13 cellular contexts compared by ENCODE assay signal in genomic region chr20:44961868-44962267, GRCh38. TPM values are rescaled to one million over a fixed set of nuclear protein-coding genes. Genes with fewer than 3 reads are reported as not detected.
DNase-seq lines count a peak whose midpoint lies in the region; ATAC-seq and TF ChIP-seq lines count a peak whose summit lies in the region.
"Had no signal": no experiment of that assay in that cellular context is flagged by ENCODE, and none has a peak within 500 bp of the region (broad histone marks: within the 10 kb centered on the region; RNA-seq: fewer than 3 reads in every experiment).

No MANE protein-coding gene starts in this region.

- no peaks in the 10 kb centered on the region for H3K9me2 ChIP-seq in PC-3 (replicated peaks; ENCODE audit: low read length)

- ATAC-seq in PC-3: no peak; the same call in 1 of the 2 replicates

- H3K4me3 Mint-ChIP-seq in activated CD4-positive, alpha-beta memory T cell treated with anti-CD3 and anti-CD28 coated beads for 36 hours: no peak overlapping the region
- H3K4me3 Mint-ChIP-seq in activated CD4-positive, alpha-beta memory T cell treated with anti-CD3 and anti-CD28 coated beads, Interleukin-2, amount 10 ng/mL, durations not matched to agents 7 days and 5 days: no peak overlapping the region
- H3K4me3 Mint-ChIP-seq in dendritic cell treated with granulocyte-macrophage colony-stimulating factor and Interleukin-4, amounts not matched to agents 40 ng/mL and 50 ng/mL, for 4 days: no peak overlapping the region
- H3K4me3 Mint-ChIP-seq in neural crest cell: peak overlapping the region; percentile 97
- H3K4me3 Mint-ChIP-seq: activated naive CD4-positive, alpha-beta T cell treated with anti-CD3 and anti-CD28 coated beads, Interleukin-2, amount 10 ng/mL, durations not matched to agents 7 days and 5 days had no signal

- no peak overlapping the region for H2AFZ ChIP-seq in PC-3 (ENCODE audit: low read length)

- H3K27ac ChIP-seq in PC-3 (ENCODE audit: low read length): peak overlapping the region; percentile 50
- no peak overlapping the region for H3K27ac ChIP-seq in ascending aorta
- H3K27ac ChIP-seq: VCaP had no signal

- H3F3A ChIP-seq in PC-3 (ENCODE audit: low read length, unreplicated experiment): no peaks in the 10 kb centered on the region

- H3K9ac ChIP-seq in PC-3 (ENCODE audit: low read length): no peak overlapping the region

- H3K27me3 ChIP-seq in PC-3 (ENCODE audit: low read length): no peaks in the 10 kb centered on the region
- H3K27me3 ChIP-seq in ascending aorta: no peaks in the 10 kb centered on the region

- no peaks in the 10 kb centered on the region for H3K9me3 Mint-ChIP-seq in activated CD4-positive, alpha-beta memory T cell treated with anti-CD3 and anti-CD28 coated beads for 36 hours
- no peaks in the 10 kb centered on the region for H3K9me3 Mint-ChIP-seq in activated CD4-positive, alpha-beta memory T cell treated with anti-CD3 and anti-CD28 coated beads, Interleukin-2, amount 10 ng/mL, durations not matched to agents 7 days and 5 days
- H3K9me3 Mint-ChIP-seq in dendritic cell treated with granulocyte-macrophage colony-stimulating factor and Interleukin-4, amounts not matched to agents 40 ng/mL and 50 ng/mL, for 4 days: no peaks in the 10 kb centered on the region
- no peaks in the 10 kb centered on the region for H3K9me3 Mint-ChIP-seq in neural crest cell

- no peak for DNase-seq in activated CD4-positive, alpha-beta memory T cell treated with anti-CD3 and anti-CD28 coated beads for 36 hours
- DNase-seq in activated CD4-positive, alpha-beta memory T cell treated with anti-CD3 and anti-CD28 coated beads, Interleukin-2, amount 10 ng/mL, durations not matched to agents 7 days and 5 days: no peak
- DNase-seq in PC-3 (peak; percentile 68), neural crest cell (ENCODE audit: low read depth, low spot score) (no peak), UCSD-AML1 (lab: John Stamatoyannopoulos, UW; ENCODE audit: unreplicated experiment) (no peak), ascending aorta (ENCODE audit: low spot score in 2 of 2) (no peak), Ammon's horn (ENCODE audit: low spot score) (no peak)
- DNase-seq: activated naive CD4-positive, alpha-beta T cell treated with anti-CD3 and anti-CD28 coated beads, Interleukin-2, amount 10 ng/mL, durations not matched to agents 7 days and 5 days; GF-D8; NCI-H1930; stimulated activated naive CD4-positive, alpha-beta T cell treated with Interleukin-2 at 50 U/mL for 16 hours had no signal

- peaks cover 24% of the 10 kb centered on the region for H4K20me1 ChIP-seq in PC-3 (ENCODE audit: low read length)

- peaks cover 60% of the 10 kb centered on the region for H3K4me1 Mint-ChIP-seq in activated CD4-positive, alpha-beta memory T cell treated with anti-CD3 and anti-CD28 coated beads for 36 hours (ENCODE audit: low read depth)
- peaks cover 76% of the 10 kb centered on the region for H3K4me1 Mint-ChIP-seq in activated CD4-positive, alpha-beta memory T cell treated with anti-CD3 and anti-CD28 coated beads, Interleukin-2, amount 10 ng/mL, durations not matched to agents 7 days and 5 days
- H3K4me1 Mint-ChIP-seq in dendritic cell treated with granulocyte-macrophage colony-stimulating factor and Interleukin-4, amounts not matched to agents 40 ng/mL and 50 ng/mL, for 4 days (ENCODE audit: low read depth): peaks cover 41% of the 10 kb centered on the region
- peaks cover 47% of the 10 kb centered on the region for H3K4me1 Mint-ChIP-seq in neural crest cell

- TF ChIP-seq CTCF in PC-3 (conservative IDR thresholded peaks at IDR 0.05; ENCODE audit: low read depth, low read length) (no peak), neural crest cell (conservative IDR thresholded peaks at IDR 0.05) (no peak), ascending aorta (IDR thresholded peaks at IDR 0.05) (no peak)

- POLR2A ChIA-PET in activated CD4-positive, alpha-beta memory T cell treated with anti-CD3 and anti-CD28 coated beads for 36 hours (lab: Charles Lee): interaction anchor here (1.4 kb wide), 1 partner anchor 20 kb away, joined by 3 read pairs; no protein-coding TSS in a partner anchor
- POLR2A ChIA-PET in activated CD4-positive, alpha-beta memory T cell treated with anti-CD3 and anti-CD28 coated beads, Interleukin-2, amount 10 ng/mL, durations not matched to agents 7 days and 5 days (lab: Charles Lee): interaction anchor here (3.6 kb wide), 1 partner anchor 17 kb away, joined by 36 read pairs; no protein-coding TSS in a partner anchor
- POLR2A ChIA-PET in PC-3 (lab: Charles Lee; ENCODE audit: unreplicated experiment): no interaction called here

- H3K4me3 ChIP-seq in PC-3 (ENCODE audit: low read length): no peak overlapping the region
- no peak overlapping the region for H3K4me3 ChIP-seq in ascending aorta

- BruUV-seq in PC-3 (replicated peaks; lab: Mats Ljungman, UMichigan): no TSS peak

- H3K27ac Mint-ChIP-seq in activated CD4-positive, alpha-beta memory T cell treated with anti-CD3 and anti-CD28 coated beads for 36 hours: peak overlapping the region; percentile 38
- H3K27ac Mint-ChIP-seq in activated CD4-positive, alpha-beta memory T cell treated with anti-CD3 and anti-CD28 coated beads, Interleukin-2, amount 10 ng/mL, durations not matched to agents 7 days and 5 days: no peak overlapping the region
- peak overlapping the region; percentile 28 for H3K27ac Mint-ChIP-seq in dendritic cell treated with granulocyte-macrophage colony-stimulating factor and Interleukin-4, amounts not matched to agents 40 ng/mL and 50 ng/mL, for 4 days
- no peak overlapping the region for H3K27ac Mint-ChIP-seq in neural crest cell (ENCODE audit: unreplicated experiment)

- H3K36me3 Mint-ChIP-seq in activated CD4-positive, alpha-beta memory T cell treated with anti-CD3 and anti-CD28 coated beads for 36 hours: peaks cover 29% of the 10 kb centered on the region
- peaks cover 21% of the 10 kb centered on the region for H3K36me3 Mint-ChIP-seq in activated CD4-positive, alpha-beta memory T cell treated with anti-CD3 and anti-CD28 coated beads, Interleukin-2, amount 10 ng/mL, durations not matched to agents 7 days and 5 days (ENCODE audit: low read depth)
- peaks cover 17% of the 10 kb centered on the region for H3K36me3 Mint-ChIP-seq in dendritic cell treated with granulocyte-macrophage colony-stimulating factor and Interleukin-4, amounts not matched to agents 40 ng/mL and 50 ng/mL, for 4 days (ENCODE audit: low read depth)
- peaks cover 2% of the 10 kb centered on the region for H3K36me3 Mint-ChIP-seq in neural crest cell (ENCODE audit: low read depth)

- CTCF ChIA-PET in activated CD4-positive, alpha-beta memory T cell treated with anti-CD3 and anti-CD28 coated beads for 36 hours (lab: Charles Lee): interaction anchor here (0.9 to 4.5 kb wide), 2 partner anchors 53 to 134 kb away, joined by 3 to 19 read pairs; no protein-coding TSS in a partner anchor
- CTCF ChIA-PET in activated CD4-positive, alpha-beta memory T cell treated with anti-CD3 and anti-CD28 coated beads, Interleukin-2, amount 10 ng/mL, durations not matched to agents 7 days and 5 days (lab: Charles Lee): interaction anchor here (0.7 to 1.6 kb wide), 2 partner anchors 17 to 114 kb away, joined by 3 to 7 read pairs; no protein-coding TSS in a partner anchor
- CTCF ChIA-PET in PC-3 (lab: Charles Lee): no interaction called here

- peaks cover 39% of the 10 kb centered on the region for H3K79me2 ChIP-seq in PC-3 (ENCODE audit: low read length)

- H3K4me1 ChIP-seq in PC-3 (ENCODE audit: insufficient read depth, low read length) (peaks cover 52% of the 10 kb centered on the region), ascending aorta (peaks cover under 1 to 12% of the 10 kb centered on the region in 2 donors)

- H3K36me3 ChIP-seq in PC-3 (ENCODE audit: low read depth, low read length): peaks cover 12% of the 10 kb centered on the region; the same call in 1 of the 2 replicates
- no peaks in the 10 kb centered on the region for H3K36me3 ChIP-seq in ascending aorta

- no peaks in the 10 kb centered on the region for H3K9me3 ChIP-seq in PC-3 (ENCODE audit: low read length)
- no peaks in the 10 kb centered on the region for H3K9me3 ChIP-seq in ascending aorta

- H3K4me2 ChIP-seq in PC-3 (ENCODE audit: low read length): peak overlapping the region; percentile 93

- no peaks in the 10 kb centered on the region for H3K27me3 Mint-ChIP-seq in activated CD4-positive, alpha-beta memory T cell treated with anti-CD3 and anti-CD28 coated beads for 36 hours
- no peaks in the 10 kb centered on the region for H3K27me3 Mint-ChIP-seq in activated CD4-positive, alpha-beta memory T cell treated with anti-CD3 and anti-CD28 coated beads, Interleukin-2, amount 10 ng/mL, durations not matched to agents 7 days and 5 days
- no peaks in the 10 kb centered on the region for H3K27me3 Mint-ChIP-seq in dendritic cell treated with granulocyte-macrophage colony-stimulating factor and Interleukin-4, amounts not matched to agents 40 ng/mL and 50 ng/mL, for 4 days
- H3K27me3 Mint-ChIP-seq in neural crest cell (ENCODE audit: low read depth): no peaks in the 10 kb centered on the region
- H3K27me3 Mint-ChIP-seq: activated naive CD4-positive, alpha-beta T cell treated with anti-CD3 and anti-CD28 coated beads, Interleukin-2, amount 10 ng/mL, durations not matched to agents 7 days and 5 days had no signal

- intact Hi-C loops in activated CD4-positive, alpha-beta memory T cell treated with anti-CD3 and anti-CD28 coated beads for 36 hours (cut with micrococcal nuclease): no loop called here
- intact Hi-C loops in PC-3 (cut with micrococcal nuclease) (no loop called here), ascending aorta (cut with DNase I) (loop anchor here (5.0 to 10.0 kb wide), 5 partner anchors 215 to 813 kb away; partner anchors contain the start of genes DBNDD2, FITM2, KCNK15 and OSER1)
- intact Hi-C loops in dendritic cell treated with granulocyte-macrophage colony-stimulating factor and Interleukin-4, amounts not matched to agents 40 ng/mL and 50 ng/mL, for 4 days (cut with micrococcal nuclease): no loop called here

RNA-seq across cellular contexts. Expression of gene TOMM34, which starts 1.7 kb away (rescaled TPM):
- 10 to 100 TPM; 56.3 to 58.4 TPM for total RNA-seq in activated CD4-positive, alpha-beta memory T cell treated with anti-CD3 and anti-CD28 coated beads for 36 hours
- total RNA-seq in activated CD4-positive, alpha-beta memory T cell treated with anti-CD3 and anti-CD28 coated beads, Interleukin-2, amount 10 ng/mL, durations not matched to agents 7 days and 5 days: 10 to 100 TPM; 16.0 to 16.4 TPM
- 103 and 120 TPM in 2 replicates for total RNA-seq in PC-3 (2014; rRNA removed)
- total RNA-seq in neural crest cell: 39.0 and 39.6 TPM in 2 replicates
- 11.1 TPM for total RNA-seq in ascending aorta

RNA-seq across cellular contexts. Expression of gene STK4, which starts 4.4 kb away (rescaled TPM):
- 100 to 1,000 TPM; 126 to 128 TPM for total RNA-seq in activated CD4-positive, alpha-beta memory T cell treated with anti-CD3 and anti-CD28 coated beads for 36 hours
- 100 to 1,000 TPM; 204 to 213 TPM for total RNA-seq in activated CD4-positive, alpha-beta memory T cell treated with anti-CD3 and anti-CD28 coated beads, Interleukin-2, amount 10 ng/mL, durations not matched to agents 7 days and 5 days
- total RNA-seq in PC-3 (2014; rRNA removed) (18.6 and 20.6 TPM in 2 replicates), neural crest cell (41.2 and 46.4 TPM in 2 replicates), ascending aorta (20.6 TPM)

RNA-seq across cellular contexts. Expression of gene PABPC1L, which starts 52.0 kb away (rescaled TPM):
- total RNA-seq in activated CD4-positive, alpha-beta memory T cell treated with anti-CD3 and anti-CD28 coated beads for 36 hours: 10 to 100 TPM; 61.5 to 70.7 TPM
- total RNA-seq in activated CD4-positive, alpha-beta memory T cell treated with anti-CD3 and anti-CD28 coated beads, Interleukin-2, amount 10 ng/mL, durations not matched to agents 7 days and 5 days: 10 to 100 TPM; 57.9 to 58.9 TPM
- total RNA-seq in PC-3 (2014; rRNA removed): 32.0 and 40.7 TPM in 2 replicates
- total RNA-seq in neural crest cell: 75.0 and 78.6 TPM in 2 replicates
- total RNA-seq in ascending aorta: 22.9 TPM

Comparison
In these comparisons a context has a peak if more than half of its experiments do, and no peak if none do; other contexts are left out.
1. H3K27ac Mint-ChIP-seq: peak in activated CD4-positive, alpha-beta memory T cell treated with anti-CD3 and anti-CD28 coated beads for 36 hours (single experiment) and dendritic cell treated with granulocyte-macrophage colony-stimulating factor and Interleukin-4, amounts not matched to agents 40 ng/mL and 50 ng/mL, for 4 days (single experiment); none in activated CD4-positive, alpha-beta memory T cell treated with anti-CD3 and anti-CD28 coated beads, Interleukin-2, amount 10 ng/mL, durations not matched to agents 7 days and 5 days (single experiment) and neural crest cell (single experiment).